In the genomic region with DNA sequence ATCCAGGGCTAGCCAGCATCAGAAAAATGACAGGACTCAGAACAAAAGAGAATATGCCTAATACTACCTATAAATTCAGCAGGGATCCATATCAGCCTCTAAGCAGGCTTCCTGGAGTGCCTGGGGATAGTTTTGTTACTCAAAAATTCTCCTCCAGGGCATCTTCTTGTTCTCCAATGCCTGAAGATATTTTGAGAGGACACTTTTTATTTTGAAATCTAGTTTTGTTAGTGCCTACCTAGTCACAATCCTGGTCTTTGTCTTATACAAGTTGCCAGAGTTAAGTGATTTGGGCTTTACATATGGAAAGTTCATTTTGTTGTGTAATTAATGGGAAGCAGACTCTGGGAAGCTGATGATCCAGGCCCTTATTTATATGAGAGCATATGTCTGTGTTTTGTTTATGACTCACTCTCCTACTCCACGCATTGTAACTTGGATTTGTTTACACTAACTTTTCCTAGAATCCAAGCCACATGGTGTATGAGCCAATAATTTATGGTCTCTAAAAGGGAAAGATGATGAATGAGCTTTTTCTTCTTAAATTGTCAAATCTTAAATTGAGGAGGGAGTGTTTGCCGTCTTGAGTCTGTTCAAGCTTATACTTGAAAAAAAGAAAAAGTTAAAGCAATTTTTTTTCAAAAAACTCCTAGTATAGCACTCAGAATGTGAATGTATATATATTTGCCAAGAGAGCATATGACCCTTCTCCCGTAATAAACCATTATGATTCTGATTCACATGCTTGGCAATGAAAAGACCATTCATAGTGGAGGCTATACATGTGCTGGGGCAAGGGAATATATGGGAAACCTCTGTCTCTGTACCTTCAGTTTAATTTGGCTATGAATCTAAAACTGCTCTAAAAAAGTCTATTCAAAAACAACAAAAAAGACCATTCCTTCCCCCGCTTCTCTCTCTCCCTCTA, we compare ENCODE assay signal across 13 cellular contexts.
DNase-seq lines count a peak whose midpoint lies in the region.
"Had no signal": no experiment of that assay in that cellular context is flagged by ENCODE, and none has a peak within 500 bp of the region (broad histone marks: within the 10 kb centered on the region; RNA-seq: fewer than 3 reads in every experiment).

No MANE protein-coding gene starts in this region.

- H2AFZ ChIP-seq in mesenchymal stem cell (ENCODE audit: low read depth, low read length), result no peak overlapping the region

- H3K9me3 Mint-ChIP-seq in IgD-negative memory B cell, result no peaks in the 10 kb centered on the region

- H3K27me3 ChIP-seq in mesenchymal stem cell (ENCODE audit: control insufficient read depth in 1 of 2, insufficient read depth in 1 of 2, low read length in 2 of 2), result no peaks in the 10 kb centered on the region
- H3K27me3 ChIP-seq: cardiac muscle cell had no signal

- peak overlapping the region in 1 of 2 experiments; percentile 55 for H2BK12ac ChIP-seq in mesenchymal stem cell (ENCODE audit: low read length in 2 of 2)

- no peak overlapping the region for H3K9ac ChIP-seq in mesenchymal stem cell (ENCODE audit: low read length)

- H3K79me1 ChIP-seq in mesenchymal stem cell (replicated peaks; ENCODE audit: low read length, poor library complexity, severe bottlenecking), result peaks cover 2% of the 10 kb centered on the region

- no peak overlapping the region for H2BK15ac ChIP-seq in mesenchymal stem cell (ENCODE audit: low read depth, poor library complexity, severe bottlenecking)

- no peak overlapping the region for H3K4me3 ChIP-seq in mesenchymal stem cell (ENCODE audit: insufficient read depth in 1 of 2, low read depth in 1 of 2, low read length in 2 of 2)
- H3K4me3 ChIP-seq: cardiac muscle cell had no signal

- H3K36me3 Mint-ChIP-seq in IgD-negative memory B cell, result peaks cover 2% of the 10 kb centered on the region

- peak overlapping the region; percentile 84 for H2BK120ac ChIP-seq in mesenchymal stem cell (ENCODE audit: low read depth, low read length)

- DNase-seq in A172 (ENCODE audit: low spot score) (peak; percentile 57), brain pericyte (ENCODE audit: low read depth, low spot score) (peak; percentile 83), mesenchymal stem cell (peak; percentile 96), 8988T (no peak), CD1c-positive myeloid dendritic cell (ENCODE audit: extremely low spot score) (no peak), SHP77 treated with DMSO at 0.1 percent for 48 hours (lab: John Stamatoyannopoulos, UW) (no peak), NCI-H526 treated with DMSO at 0.1 percent for 48 hours (lab: John Stamatoyannopoulos, UW) (no peak)
- DNase-seq: activated CD8-positive, alpha-beta memory T cell treated with anti-CD3 and anti-CD28 coated beads, Interleukin-2, amount 10 ng/mL, durations not matched to agents 7 days and 5 days; hypothalamus; NCI-H146; SHP77 had no signal

- peak overlapping the region; percentile 31 to 86 for H3K4ac ChIP-seq in mesenchymal stem cell (ENCODE audit: low read depth in 1 of 2, low read length in 2 of 2)

- H3K18ac ChIP-seq in mesenchymal stem cell (ENCODE audit: low read depth in 1 of 2, low read length in 2 of 2), result peak overlapping the region in 1 of 2 experiments; percentile 83

- 100% methylated on average over 1 of the region's 4 CpGs for WGBS in mesenchymal stem cell

- H3K4me2 ChIP-seq in mesenchymal stem cell (ENCODE audit: low read length, poor library complexity, severe bottlenecking), result no peak overlapping the region

- H2AK5ac ChIP-seq in mesenchymal stem cell (ENCODE audit: low read length, severe bottlenecking), result peak overlapping the region; percentile 65

- H4K8ac ChIP-seq in mesenchymal stem cell (ENCODE audit: low read length), result no peak overlapping the region

- H3K27ac Mint-ChIP-seq in IgD-negative memory B cell, result peak overlapping the region in 2 of 3 donors; percentile 11 to 20
- H3K27ac Mint-ChIP-seq: activated CD8-positive, alpha-beta memory T cell treated with anti-CD3 and anti-CD28 coated beads, Interleukin-2, amount 10 ng/mL, durations not matched to agents 7 days and 5 days had no signal

- H3K4me1 Mint-ChIP-seq in IgD-negative memory B cell, result peaks cover 4 to 20% (median 6%) of the 10 kb centered on the region in 3 donors

- no peak overlapping the region for H3K14ac ChIP-seq in mesenchymal stem cell (ENCODE audit: low read length in 2 of 2)

- no peaks in the 10 kb centered on the region for H3K9me3 ChIP-seq in mesenchymal stem cell (ENCODE audit: control insufficient read depth, low read length)

- H3K4me3 Mint-ChIP-seq in IgD-negative memory B cell, result no peak overlapping the region
- H3K4me3 Mint-ChIP-seq: activated CD8-positive, alpha-beta memory T cell treated with anti-CD3 and anti-CD28 coated beads, Interleukin-2, amount 10 ng/mL, durations not matched to agents 7 days and 5 days had no signal

- no peaks in the 10 kb centered on the region for H3K36me3 ChIP-seq in mesenchymal stem cell (ENCODE audit: control insufficient read depth in 1 of 2, insufficient read depth in 2 of 2, low read depth in 1 of 2, low read length in 2 of 2)
- H3K36me3 ChIP-seq: cardiac muscle cell had no signal

- H3K4me1 ChIP-seq in mesenchymal stem cell (ENCODE audit: control insufficient read depth, insufficient read depth, low read depth, low read length), result no peaks in the 10 kb centered on the region

- H2BK5ac ChIP-seq in mesenchymal stem cell (ENCODE audit: low read depth, low read length, poor library complexity, severe bottlenecking), result no peak overlapping the region

- no peak overlapping the region for H3K23ac ChIP-seq in mesenchymal stem cell (ENCODE audit: low read length in 2 of 2)

- no peaks in the 10 kb centered on the region for H3K27me3 Mint-ChIP-seq in IgD-negative memory B cell
- H3K27me3 Mint-ChIP-seq: activated CD8-positive, alpha-beta memory T cell treated with anti-CD3 and anti-CD28 coated beads, Interleukin-2, amount 10 ng/mL, durations not matched to agents 7 days and 5 days had no signal

- peak overlapping the region; percentile 66 for H3K27ac ChIP-seq in mesenchymal stem cell (ENCODE audit: low read length, poor library complexity, severe bottlenecking)
- H3K27ac ChIP-seq: cardiac muscle cell had no signal

- H4K91ac ChIP-seq in mesenchymal stem cell (ENCODE audit: low read length), result no peak overlapping the region

Comparison
In these comparisons a context has a peak if more than half of its experiments do, and no peak if none do; other contexts are left out.
1. DNase-seq: peak in A172 (single experiment), brain pericyte (single experiment) and mesenchymal stem cell (single experiment); none in 8988T (single experiment), CD1c-positive myeloid dendritic cell (single experiment), SHP77 treated with DMSO at 0.1 percent for 48 hours (single experiment) and NCI-H526 treated with DMSO at 0.1 percent for 48 hours (single experiment).